ENCODE assay signal across 15 cellular contexts in genomic region chr9:78972303-78973002, GRCh38.
DNase-seq lines count a peak whose midpoint lies in the region; ATAC-seq and TF ChIP-seq lines count a peak whose summit lies in the region.
"Had no signal": no experiment of that assay in that cellular context is flagged by ENCODE, and none has a peak within 500 bp of the region (broad histone marks: within the 10 kb centered on the region; RNA-seq: fewer than 3 reads in every experiment).

No MANE protein-coding gene starts in this region.

- intact Hi-C loops in left ventricle myocardium inferior (cut with micrococcal nuclease), result no loop called here

- H3K27ac ChIP-seq in left ventricle myocardium inferior (replicated peaks) (no peak overlapping the region), suprapubic skin (no peak overlapping the region)
- H3K27ac ChIP-seq: BLaER1, colonic mucosa, esophagus squamous epithelium, thyroid gland had no signal

- TF ChIP-seq CTCF in left ventricle myocardium inferior (IDR thresholded peaks at IDR 0.05; ENCODE audit: borderline replicate concordance) (no peak), suprapubic skin (IDR thresholded peaks at IDR 0.05) (no peak)

- no peaks in the 10 kb centered on the region for H3K4me1 ChIP-seq in left ventricle myocardium inferior
- no peaks in the 10 kb centered on the region for H3K4me1 ChIP-seq in suprapubic skin
- H3K4me1 ChIP-seq: BLaER1, colonic mucosa, esophagus squamous epithelium, thyroid gland had no signal

- DNase-seq in NCI-H1105 (lab: John Stamatoyannopoulos, UW), result peak; percentile 94
- peak; percentile 88 for DNase-seq in NCI-H2227 (lab: John Stamatoyannopoulos, UW; ENCODE audit: unreplicated experiment)
- DNase-seq in iPS-NIHi7 (ENCODE audit: extremely low spot score), result peak; percentile 19
- DNase-seq in left ventricle myocardium inferior, result no peak
- no peak for DNase-seq in putamen (ENCODE audit: low spot score)
- DNase-seq in suprapubic skin (ENCODE audit: low spot score in 2 of 2), result no peak
- DNase-seq: activated CD4-positive, alpha-beta T cell treated with anti-CD3 and anti-CD28 coated beads for 4 hours; activated T-cell treated with anti-CD3 and anti-CD28 coated beads, Interleukin-2, amount 50 U/mL, for 24 hours; amniotic stem cell; colonic mucosa; esophagus squamous epithelium; thyroid gland had no signal

- H3K4me3 ChIP-seq in left ventricle myocardium inferior (no peak overlapping the region), suprapubic skin (no peak overlapping the region)
- H3K4me3 ChIP-seq: BLaER1, colonic mucosa, esophagus squamous epithelium, thyroid gland had no signal

- no peaks in the 10 kb centered on the region for H3K27me3 ChIP-seq in left ventricle myocardium inferior (ENCODE audit: low read depth)
- no peaks in the 10 kb centered on the region for H3K27me3 ChIP-seq in suprapubic skin
- H3K27me3 ChIP-seq: BLaER1, colonic mucosa, esophagus squamous epithelium, thyroid gland had no signal

- 16% methylated on average over 1 of the region's 1 CpG for WGBS in suprapubic skin

- TF ChIP-seq EP300 in suprapubic skin (IDR thresholded peaks at IDR 0.05), result no peak

- H3K36me3 ChIP-seq in left ventricle myocardium inferior (no peaks in the 10 kb centered on the region), suprapubic skin (no peaks in the 10 kb centered on the region)
- H3K36me3 ChIP-seq: BLaER1, colonic mucosa, esophagus squamous epithelium, thyroid gland had no signal

- ATAC-seq in GM21515 (IDR thresholded peaks at IDR 0.05; ENCODE audit: unreplicated experiment), result peak; percentile 59
- ATAC-seq in HG03571 (IDR thresholded peaks at IDR 0.05; ENCODE audit: unreplicated experiment), result no peak

- no peak for TF ChIP-seq POLR2A in suprapubic skin (IDR thresholded peaks at IDR 0.05)

- no peaks in the 10 kb centered on the region for H3K9me3 ChIP-seq in left ventricle myocardium inferior (replicated peaks)
- no peaks in the 10 kb centered on the region for H3K9me3 ChIP-seq in suprapubic skin
- H3K9me3 ChIP-seq: colonic mucosa, esophagus squamous epithelium, thyroid gland had no signal

Comparison
In these comparisons a context has a peak if more than half of its experiments do, and no peak if none do; other contexts are left out.
1. DNase-seq: peak in NCI-H1105 (single experiment), NCI-H2227 (single experiment) and iPS-NIHi7 (single experiment); none in left ventricle myocardium inferior (single experiment), putamen (single experiment) and suprapubic skin (0 of 2).